In genomic region chr5:149452665-149453617, GRCh38 we compare ENCODE assay signal across 8 cellular contexts.
DNase-seq lines count a peak whose midpoint lies in the region; ATAC-seq and TF ChIP-seq lines count a peak whose summit lies in the region.

No MANE protein-coding gene starts in this region.

- H3K27me3 ChIP-seq in suprapubic skin: no peaks in the 10 kb centered on the region
- H3K27me3 ChIP-seq in CD8-positive, alpha-beta memory T cell (ENCODE audit: insufficient read depth, low read length, poor library complexity, severe bottlenecking): no peaks in the 10 kb centered on the region

- POLR2A ChIA-PET in CD8-positive, alpha-beta memory T cell (lab: Charles Lee): no interaction called here

- peaks cover under 1 to 7% of the 10 kb centered on the region in 2 donors for H3K27me3 Mint-ChIP-seq in CD8-positive, alpha-beta memory T cell

- no peaks in the 10 kb centered on the region for H3K9me3 ChIP-seq in suprapubic skin
- no peaks in the 10 kb centered on the region for H3K9me3 ChIP-seq in CD8-positive, alpha-beta memory T cell (ENCODE audit: low read length)

- no peak for ATAC-seq in left colon

- TF ChIP-seq EP300 in suprapubic skin (IDR thresholded peaks at IDR 0.05): no peak

- DNase-seq in HT1080 (ENCODE audit: low read depth): peak; percentile 85
- peak; percentile 42 to 76 for DNase-seq in left colon
- DNase-seq in suprapubic skin (ENCODE audit: low spot score in 2 of 2): peak in 1 of 2 donors; percentile 87
- DNase-seq in NCI-H1092 treated with DMSO at 0.1 percent for 48 hours (lab: John Stamatoyannopoulos, UW): no peak
- DNase-seq in T-helper 1 cell: no peak
- no peak for DNase-seq in activated T-cell treated with anti-CD3 and anti-CD28 coated beads for 4 hours
- no peak for DNase-seq in CD8-positive, alpha-beta memory T cell

- H3K27ac Mint-ChIP-seq in CD8-positive, alpha-beta memory T cell: peak overlapping the region in 1 of 8 donors; percentile 14

- peaks cover 40% of the 10 kb centered on the region for H3K4me1 ChIP-seq in suprapubic skin
- H3K4me1 ChIP-seq in CD8-positive, alpha-beta memory T cell (ENCODE audit: insufficient read depth, low read length): no peaks in the 10 kb centered on the region

- no peaks in the 10 kb centered on the region for H3K9me3 Mint-ChIP-seq in CD8-positive, alpha-beta memory T cell

- no peaks in the 10 kb centered on the region for H3K4me1 Mint-ChIP-seq in CD8-positive, alpha-beta memory T cell

- no peaks in the 10 kb centered on the region for H3K36me3 ChIP-seq in suprapubic skin
- H3K36me3 ChIP-seq in CD8-positive, alpha-beta memory T cell (ENCODE audit: insufficient read depth, low read length): no peaks in the 10 kb centered on the region

- no peak overlapping the region for H3K4me3 ChIP-seq in suprapubic skin
- H3K4me3 ChIP-seq in CD8-positive, alpha-beta memory T cell (ENCODE audit: low read length): no peak overlapping the region

- no peak for TF ChIP-seq CTCF in suprapubic skin (IDR thresholded peaks at IDR 0.05)

- H3K36me3 Mint-ChIP-seq in CD8-positive, alpha-beta memory T cell: no peaks in the 10 kb centered on the region

- no peak overlapping the region for H3K4me3 Mint-ChIP-seq in CD8-positive, alpha-beta memory T cell

- CTCF ChIA-PET in CD8-positive, alpha-beta memory T cell (lab: Charles Lee): interaction anchor here (1.5 to 1.9 kb wide), 4 partner anchors 10 to 112 kb away, joined by 3 to 8 read pairs (median 5); no protein-coding TSS in a partner anchor

- WGBS in suprapubic skin: 79% methylated on average over 16 of the region's 16 CpGs

- no peak for TF ChIP-seq POLR2A in suprapubic skin (IDR thresholded peaks at IDR 0.05)

- intact Hi-C loops in left colon (cut with DNase I, micrococcal nuclease): no loop called here

- peak overlapping the region; percentile 76 for H3K27ac ChIP-seq in cingulate gyrus (ENCODE audit: low read depth, low read length)
- peak overlapping the region; percentile 50 for H3K27ac ChIP-seq in suprapubic skin
- H3K27ac ChIP-seq in CD8-positive, alpha-beta memory T cell (ENCODE audit: low read depth, low read length): no peak overlapping the region

Comparison
In these comparisons a context has a peak if more than half of its experiments do, and no peak if none do; other contexts are left out.
1. DNase-seq: peak in HT1080 (single experiment) and left colon (2 of 2); none in NCI-H1092 treated with DMSO at 0.1 percent for 48 hours (single experiment), T-helper 1 cell (0 of 5), activated T-cell treated with anti-CD3 and anti-CD28 coated beads for 4 hours (single experiment) and CD8-positive, alpha-beta memory T cell (0 of 5).